10 cellular contexts compared by ENCODE assay signal in the genomic region with DNA sequence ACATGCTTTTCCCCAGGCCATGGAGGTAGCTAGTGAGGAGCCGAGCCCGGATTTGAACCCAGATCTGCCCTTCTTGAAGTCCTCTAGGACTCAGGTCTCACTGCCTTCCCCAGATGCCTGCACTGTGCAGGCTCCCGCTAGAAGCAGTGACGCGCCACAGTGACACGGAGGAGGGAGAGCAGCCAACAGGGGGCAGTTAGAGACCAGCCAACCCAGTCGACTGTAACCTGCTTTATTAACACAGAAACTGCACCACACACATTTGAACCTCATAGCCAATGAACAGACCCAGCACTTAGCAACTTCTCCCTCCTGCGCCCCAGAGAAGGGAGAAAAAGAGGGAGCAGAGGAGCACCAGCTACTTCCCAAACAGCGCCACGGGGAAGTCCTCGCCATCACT. TPM values are rescaled to one million over a fixed set of nuclear protein-coding genes. Genes with fewer than 3 reads are reported as not detected.
A peak's percentile ranks its signal among the peaks of the same experiment; 100 is the strongest.
DNase-seq lines count a peak whose midpoint lies in the region; ATAC-seq and TF ChIP-seq lines count a peak whose summit lies in the region.
"Had no signal": no experiment of that assay in that cellular context is flagged by ENCODE, and none has a peak within 500 bp of the region (broad histone marks: within the 10 kb centered on the region; RNA-seq: fewer than 3 reads in every experiment).

No MANE protein-coding gene starts in this region.

- no peak overlapping the region for H3K4ac ChIP-seq in neuronal stem cell (ENCODE audit: low read length)

- no peak overlapping the region for H3K4me2 ChIP-seq in neuronal stem cell (ENCODE audit: insufficient read depth, low read length, poor library complexity, severe bottlenecking)
- H3K4me2 ChIP-seq: KMS-11 had no signal

- no peaks in the 10 kb centered on the region for H3K9me3 ChIP-seq in neuronal stem cell (replicated peaks in 1 of 2; ENCODE audit: control insufficient read depth in 2 of 2, insufficient read depth in 1 of 2, low read depth in 1 of 2, low read length in 2 of 2)

- TF ChIP-seq CTCF in NB4 (IDR thresholded peaks at IDR 0.05; ENCODE audit: low read depth, low read length): peak; percentile 41

- H2BK5ac ChIP-seq in neuronal stem cell (ENCODE audit: low read length): no peak overlapping the region

- H3K14ac ChIP-seq in neuronal stem cell (ENCODE audit: low read length): no peak overlapping the region

- H3K27ac ChIP-seq in neuronal stem cell (replicated peaks; ENCODE audit: low read length): no peak overlapping the region
- H3K27ac ChIP-seq: KMS-11 had no signal

- H3K9ac ChIP-seq in neuronal stem cell (ENCODE audit: low read depth, low read length, poor library complexity): no peak overlapping the region
- H3K9ac ChIP-seq: KMS-11 had no signal

- no peak for TF ChIP-seq POLR2A in NB4 (IDR thresholded peaks at IDR 0.05; ENCODE audit: extremely low read depth, insufficient read length)

- H3K18ac ChIP-seq in neuronal stem cell (ENCODE audit: low read length): peak overlapping the region; percentile 1

- ATAC-seq in GM21737 (IDR thresholded peaks at IDR 0.05; ENCODE audit: unreplicated experiment) (no peak), GM18498 (IDR thresholded peaks at IDR 0.05; ENCODE audit: unreplicated experiment) (no peak)

- H3K36me3 ChIP-seq in neuronal stem cell (replicated peaks in 1 of 2; ENCODE audit: control insufficient read depth in 2 of 2, insufficient read depth in 2 of 2, low read length in 2 of 2): no peaks in the 10 kb centered on the region

- H4K91ac ChIP-seq in neuronal stem cell (ENCODE audit: low read depth, low read length, poor library complexity): no peak overlapping the region

- peak overlapping the region; percentile 32 for H3K23ac ChIP-seq in neuronal stem cell (ENCODE audit: low read depth, low read length, poor library complexity)

- no peak overlapping the region for H2AK5ac ChIP-seq in neuronal stem cell (ENCODE audit: low read depth, low read length)

- H2BK15ac ChIP-seq in neuronal stem cell (ENCODE audit: low read length): no peak overlapping the region

- DNase-seq in SHP77 (lab: John Stamatoyannopoulos, UW) (peak; percentile 7 to 35), SHP77 treated with DMSO at 0.1 percent for 48 hours (lab: John Stamatoyannopoulos, UW) (no peak), NB4 (ENCODE audit: low read depth) (peak; percentile 70), cerebellum (ENCODE audit: low spot score) (peak; percentile 79), neuronal stem cell (ENCODE audit: low spot score) (peak; percentile 15), NCI-H2196 treated with DMSO at 0.1 percent for 48 hours (lab: John Stamatoyannopoulos, UW; ENCODE audit: unreplicated experiment) (no peak)
- DNase-seq: hypothalamus had no signal

- H3K4me3 ChIP-seq in NB4 (ENCODE audit: low read depth, low read length) (no peak overlapping the region), neuronal stem cell (ENCODE audit: low read length in 2 of 2) (no peak overlapping the region)

- H2BK12ac ChIP-seq in neuronal stem cell (ENCODE audit: low read length): no peak overlapping the region

- H2AFZ ChIP-seq in neuronal stem cell (ENCODE audit: low read length): peak overlapping the region; percentile 84

- no peaks in the 10 kb centered on the region for H3K27me3 ChIP-seq in neuronal stem cell (ENCODE audit: control insufficient read depth in 3 of 3, insufficient read depth in 3 of 3, low read depth in 1 of 3, low read length in 3 of 3)

- WGBS in neuronal stem cell (ENCODE audit: extremely low coverage in 2 of 2, insufficient read length in 2 of 2, insufficient replicate concordance in 1 of 2), 2 donors: no CpG with 5 or more reads among the region's 11 CpGs

- no peaks in the 10 kb centered on the region for H3K79me1 ChIP-seq in neuronal stem cell (ENCODE audit: low read depth, low read length)

- H3K4me1 ChIP-seq in neuronal stem cell (ENCODE audit: control insufficient read depth in 2 of 2, insufficient read depth in 1 of 2, low read depth in 1 of 2, low read length in 2 of 2): peaks cover 0 to 8% of the 10 kb centered on the region in 2 donors

- no peak overlapping the region for H4K8ac ChIP-seq in neuronal stem cell (ENCODE audit: low read depth, low read length)

- no peak overlapping the region for H2BK120ac ChIP-seq in neuronal stem cell (ENCODE audit: low read depth, low read length)

RNA-seq across cellular contexts. Expression of a gene that starts 27.4 kb away (rescaled TPM):
- total RNA-seq in cerebellum: 3.3 TPM
- 4.9 TPM for polyA plus RNA-seq in neuronal stem cell (2013, experiment 1 of 2)
- 5.1 TPM for polyA plus RNA-seq in neuronal stem cell (2013, experiment 2 of 2)

RNA-seq across cellular contexts. Expression of a gene that starts 27.8 kb away (rescaled TPM):
- 2.8 TPM for total RNA-seq in cerebellum
- 2.3 TPM for polyA plus RNA-seq in neuronal stem cell (2013, experiment 1 of 2)
- polyA plus RNA-seq in neuronal stem cell (2013, experiment 2 of 2): 2.5 TPM

RNA-seq across cellular contexts. Expression of a gene that starts 29.0 kb away (rescaled TPM):
- total RNA-seq in cerebellum: 18.5 TPM
- polyA plus RNA-seq in neuronal stem cell (2013, experiment 1 of 2): 17.9 TPM
- polyA plus RNA-seq in neuronal stem cell (2013, experiment 2 of 2): 17.2 TPM

RNA-seq across cellular contexts. Expression of a gene that starts 35.6 kb away (rescaled TPM):
- total RNA-seq in cerebellum: 6.4 TPM
- polyA plus RNA-seq in neuronal stem cell (2013, experiment 1 of 2): 72.3 TPM
- 69.0 TPM for polyA plus RNA-seq in neuronal stem cell (2013, experiment 2 of 2)

RNA-seq across cellular contexts. Expression of a gene that starts 42.7 kb away (rescaled TPM):
- 18.4 TPM for total RNA-seq in cerebellum
- 19.3 TPM for polyA plus RNA-seq in neuronal stem cell (2013, experiment 1 of 2)
- polyA plus RNA-seq in neuronal stem cell (2013, experiment 2 of 2): 18.7 TPM

Comparison
In these comparisons a context has a peak if more than half of its experiments do, and no peak if none do; other contexts are left out.
1. DNase-seq: peak in SHP77 (2 of 2), NB4 (single experiment), cerebellum (single experiment) and neuronal stem cell (single experiment); none in SHP77 treated with DMSO at 0.1 percent for 48 hours (single experiment) and NCI-H2196 treated with DMSO at 0.1 percent for 48 hours (single experiment).